ENCODE assay signal across 1 cellular context in genomic region chr4:61336488-61336887, GRCh38.
TF ChIP-seq lines count a peak whose summit lies in the region.

No MANE protein-coding gene starts in this region.

TF ChIP-seq in GM23338, 12 proteins besides CTCF, POLR2A, EP300 and RAD21 (continued from another document):
- TF ChIP-seq ZNF462 (CRISPR knock-in tag; IDR thresholded peaks at IDR 0.05) (no peak), STAT1 (IDR thresholded peaks at IDR 0.05; ENCODE audit: unreplicated experiment) (no peak), JUNB (IDR thresholded peaks at IDR 0.05; ENCODE audit: unreplicated experiment) (no peak), NANOG (IDR thresholded peaks at IDR 0.05; ENCODE audit: borderline replicate concordance) (no peak), EZH2phosphoT487 (IDR thresholded peaks at IDR 0.05; ENCODE audit: unreplicated experiment) (no peak), ETS1 (IDR thresholded peaks at IDR 0.05) (no peak)
